Comparison of ENCODE assay signal across 1 cellular context in genomic region chr6:139028658-139029469, GRCh38.
A peak's percentile ranks its signal among the peaks of the same experiment; 100 is the strongest.
TF ChIP-seq lines count a peak whose summit lies in the region.

Gene ABRACL, plus strand, starts transcription at chr6:139028745. Its CDS starts 5,416 bp downstream, at chr6:139034161.

TF ChIP-seq in HEK293, 187 proteins besides CTCF, POLR2A, EP300 and RAD21 (continued from another document and continues in another):
- TF ChIP-seq REST (tag by site-specific recombination; IDR thresholded peaks at IDR 0.05) (no peak; the same call in 1 of the 2 replicates), ZNF776 (tag by site-specific recombination; IDR thresholded peaks at IDR 0.05; ENCODE audit: borderline replicate concordance) (no peak), ZNF202 (tag by site-specific recombination; IDR thresholded peaks at IDR 0.05; ENCODE audit: borderline replicate concordance) (no peak), ZNF121 (tag by site-specific recombination; IDR thresholded peaks at IDR 0.05) (0 out of 2 replicates have a peak, but pooled peaks have one; percentile 22), ZNF621 (tag by site-specific recombination; IDR thresholded peaks at IDR 0.05) (no peak), INSM2 (tag by site-specific recombination; IDR thresholded peaks at IDR 0.05) (no peak), ZNF830 (tag by site-specific recombination; IDR thresholded peaks at IDR 0.05; ENCODE audit: low read depth) (no peak), ZNF629 (tag by site-specific recombination; IDR thresholded peaks at IDR 0.05) (no peak), HOXA7 (CRISPR knock-in tag; IDR thresholded peaks at IDR 0.05; ENCODE audit: borderline replicate concordance) (no peak), ZNF843 (tag by site-specific recombination; IDR thresholded peaks at IDR 0.05) (no peak; the same call in 1 of the 2 replicates), PRDM6 (tag by site-specific recombination; IDR thresholded peaks at IDR 0.05) (no peak), SALL2 (tag by site-specific recombination; IDR thresholded peaks at IDR 0.05; ENCODE audit: borderline replicate concordance) (no peak), GLIS1 (tag by site-specific recombination; IDR thresholded peaks at IDR 0.05) (peak; percentile 55; the same call in 1 of the 2 replicates), ZNF600 (tag by site-specific recombination; IDR thresholded peaks at IDR 0.05) (peak; percentile 49; the same call in 1 of the 2 replicates), ZNF10 (tag by site-specific recombination; IDR thresholded peaks at IDR 0.05) (no peak), ZNF24 (tag by site-specific recombination; IDR thresholded peaks at IDR 0.05) (no peak), ZNF558 (tag by site-specific recombination; IDR thresholded peaks at IDR 0.05) (no peak), ZNF248 (tag by site-specific recombination; IDR thresholded peaks at IDR 0.05) (no peak), ZNF146 (tag by site-specific recombination; IDR thresholded peaks at IDR 0.05) (no peak), ZNF214 (tag by site-specific recombination; IDR thresholded peaks at IDR 0.05; ENCODE audit: borderline replicate concordance) (no peak), ZNF211 (tag by site-specific recombination; IDR thresholded peaks at IDR 0.05; ENCODE audit: low read depth) (no peak), ZNF768 (tag by site-specific recombination; IDR thresholded peaks at IDR 0.05) (no peak), ZSCAN4 (tag by site-specific recombination; IDR thresholded peaks at IDR 0.05) (no peak), ZBTB49 (tag by site-specific recombination; IDR thresholded peaks at IDR 0.05; ENCODE audit: low read depth) (no peak), ZNF791 (tag by site-specific recombination; IDR thresholded peaks at IDR 0.05) (no peak), ZNF37A (tag by site-specific recombination; IDR thresholded peaks at IDR 0.05) (no peak), ZNF792 (tag by site-specific recombination; IDR thresholded peaks at IDR 0.05) (no peak), ZNF48 (tag by site-specific recombination; IDR thresholded peaks at IDR 0.05) (no peak), ZSCAN18 (tag by site-specific recombination; IDR thresholded peaks at IDR 0.05) (no peak), ZNF585B (tag by site-specific recombination; IDR thresholded peaks at IDR 0.05) (no peak), OVOL3 (tag by site-specific recombination; IDR thresholded peaks at IDR 0.05) (no peak), SP7 (tag by site-specific recombination; IDR thresholded peaks at IDR 0.05) (peak; percentile 40), ZNF138 (tag by site-specific recombination; IDR thresholded peaks at IDR 0.05; ENCODE audit: borderline replicate concordance) (no peak), ZNF677 (tag by site-specific recombination; IDR thresholded peaks at IDR 0.05) (no peak), ZSCAN5A (tag by site-specific recombination; IDR thresholded peaks at IDR 0.05) (no peak), IKZF3 (tag by site-specific recombination; IDR thresholded peaks at IDR 0.05) (no peak), ZNF488 (tag by site-specific recombination; IDR thresholded peaks at IDR 0.05) (no peak), ZNF398 (tag by site-specific recombination; IDR thresholded peaks at IDR 0.05) (peak; percentile 74), ZNF549 (tag by site-specific recombination; IDR thresholded peaks at IDR 0.05) (no peak), ATF2 (tag by site-specific recombination; IDR thresholded peaks at IDR 0.05; ENCODE audit: low read depth) (no peak), ZBTB1 (tag by site-specific recombination; IDR thresholded peaks at IDR 0.05) (no peak), ZNF366 (tag by site-specific recombination; conservative IDR thresholded peaks at IDR 0.05) (peak; percentile 83), ZNF580 (tag by site-specific recombination; IDR thresholded peaks at IDR 0.05) (no peak), ZEB2 (tag by site-specific recombination; IDR thresholded peaks at IDR 0.05) (0 out of 2 replicates have a peak, but pooled peaks have one; percentile 52), REPIN1 (tag by site-specific recombination; IDR thresholded peaks at IDR 0.05; ENCODE audit: low read depth) (no peak), ZNF561 (tag by site-specific recombination; IDR thresholded peaks at IDR 0.05; ENCODE audit: borderline replicate concordance) (no peak), ZNF473 (tag by site-specific recombination; IDR thresholded peaks at IDR 0.05) (no peak), ZNF837 (tag by site-specific recombination; IDR thresholded peaks at IDR 0.05) (no peak), KLF16 (tag by site-specific recombination; IDR thresholded peaks at IDR 0.05) (peak; percentile 75; the same call in 1 of the 2 replicates), RBAK (tag by site-specific recombination; IDR thresholded peaks at IDR 0.05) (no peak)
